ENCODE assay signal across 13 cellular contexts in genomic region chr13:113023694-113024430, GRCh38.
"Had no signal": no experiment of that assay in that cellular context is flagged by ENCODE, and none has a peak within 500 bp of the region (broad histone marks: within the 10 kb centered on the region; RNA-seq: fewer than 3 reads in every experiment).

No MANE protein-coding gene starts in this region.

- H3K4me3 ChIP-seq: left lung, transverse colon had no signal

- H3K9me3 ChIP-seq: left lung, neutrophil, transverse colon had no signal

- H3K4me1 ChIP-seq: transverse colon had no signal

- H3K27ac ChIP-seq: neutrophil, transverse colon had no signal

- H3K27me3 ChIP-seq: neutrophil, transverse colon had no signal

- H3K27me3 Mint-ChIP-seq: activated CD4-positive, alpha-beta memory T cell treated with anti-CD3 and anti-CD28 coated beads for 36 hours; brain had no signal

- H3K36me3 Mint-ChIP-seq: activated CD4-positive, alpha-beta memory T cell treated with anti-CD3 and anti-CD28 coated beads for 36 hours; activated naive CD4-positive, alpha-beta T cell treated with anti-CD3 and anti-CD28 coated beads, Interleukin-2, amount 50 U/mL, for 72 hours; stimulated activated memory B cell treated with anti-CD40 and anti-IgM and Interleukin-4, amounts not matched to agents 10 μg/mL and 1 μg/mL and 100 μg/mL, for 72 hours had no signal

- H3K27ac Mint-ChIP-seq: activated CD4-positive, alpha-beta memory T cell treated with anti-CD3 and anti-CD28 coated beads for 36 hours; activated naive CD4-positive, alpha-beta T cell treated with anti-CD3 and anti-CD28 coated beads, Interleukin-2, amount 50 U/mL, for 72 hours; dendritic cell treated with granulocyte-macrophage colony-stimulating factor and Interleukin-4, amounts not matched to agents 40 ng/mL and 50 ng/mL, for 4 days; stimulated activated memory B cell treated with anti-CD40 and anti-IgM and Interleukin-4, amounts not matched to agents 10 μg/mL and 1 μg/mL and 100 μg/mL, for 72 hours had no signal

- H3K9me3 Mint-ChIP-seq: activated CD4-positive, alpha-beta memory T cell treated with anti-CD3 and anti-CD28 coated beads for 36 hours; activated naive CD4-positive, alpha-beta T cell treated with anti-CD3 and anti-CD28 coated beads, Interleukin-2, amount 50 U/mL, for 72 hours; activated T-cell treated with anti-CD3 and anti-CD28 coated beads, Interleukin-2, amount 50 U/mL, for 4 hours; dendritic cell treated with granulocyte-macrophage colony-stimulating factor and Interleukin-4, amounts not matched to agents 40 ng/mL and 50 ng/mL, for 4 days had no signal

- DNase-seq: activated CD4-positive, alpha-beta memory T cell treated with anti-CD3 and anti-CD28 coated beads for 36 hours; activated CD4-positive, CD25-positive, alpha-beta regulatory T cell treated with anti-CD3 and anti-CD28 coated beads, Interleukin-2, amount 50 U/mL, for 72 hours; activated effector memory CD4-positive, alpha-beta T cell treated with anti-CD3 and anti-CD28 coated beads, Interleukin-2, amount 50 U/mL, for 16 hours; activated T-cell treated with anti-CD3 and anti-CD28 coated beads, Interleukin-2, amount 50 U/mL, for 4 hours; glutamatergic neuron; SW 1271; transverse colon had no signal

- H3K36me3 ChIP-seq: left lung, neutrophil, transverse colon had no signal

- ATAC-seq: activated naive CD4-positive, alpha-beta T cell treated with anti-CD3 and anti-CD28 coated beads, Interleukin-2, amount 50 U/mL, for 72 hours; activated T-cell treated with anti-CD3 and anti-CD28 coated beads, Interleukin-2, amount 50 U/mL, for 4 hours; stimulated activated memory B cell treated with anti-CD40 and anti-IgM and Interleukin-4, amounts not matched to agents 10 μg/mL and 1 μg/mL and 100 μg/mL, for 72 hours had no signal

- H3K4me3 Mint-ChIP-seq: activated CD4-positive, alpha-beta memory T cell treated with anti-CD3 and anti-CD28 coated beads for 36 hours; activated T-cell treated with anti-CD3 and anti-CD28 coated beads, Interleukin-2, amount 50 U/mL, for 4 hours; dendritic cell treated with granulocyte-macrophage colony-stimulating factor and Interleukin-4, amounts not matched to agents 40 ng/mL and 50 ng/mL, for 4 days; stimulated activated memory B cell treated with anti-CD40 and anti-IgM and Interleukin-4, amounts not matched to agents 10 μg/mL and 1 μg/mL and 100 μg/mL, for 72 hours had no signal
